1 cellular context compared by ENCODE assay signal in genomic region chr6:26033132-26033941, GRCh38.
TF ChIP-seq lines count a peak whose summit lies in the region.

No MANE protein-coding gene starts in this region.

TF ChIP-seq in K562, 482 proteins besides CTCF, POLR2A, EP300 and RAD21 (continued from another document and continues in another):
- TF ChIP-seq SFPQ (IDR thresholded peaks at IDR 0.05; ENCODE audit: low read depth, low read length) (no peak), THRAP3 (IDR thresholded peaks at IDR 0.05; ENCODE audit: borderline replicate concordance) (0 out of 2 replicates have a peak, but pooled peaks have one; percentile 18), MLX (CRISPR knock-in tag; conservative IDR thresholded peaks at IDR 0.05) (peak in 1 of 2 experiments; percentile 94; a peak in 2 of 4 replicates), CBX8 (IDR thresholded peaks at IDR 0.05; ENCODE audit: borderline replicate concordance, extremely low read depth, low read depth, low read length, poor library complexity, severe bottlenecking) (no peak), CBFB (CRISPR knock-in tag; IDR thresholded peaks at IDR 0.05) (0 out of 2 replicates have a peak, but pooled peaks have one; percentile 28), ARID2 (IDR thresholded peaks at IDR 0.05) (no peak), NCOA1 (IDR thresholded peaks at IDR 0.05; ENCODE audit: low read depth) (0 out of 2 replicates have a peak, but pooled peaks have one; percentile 34), YBX1 (IDR thresholded peaks at IDR 0.05) (no peak), FOXJ2 (tag; IDR thresholded peaks at IDR 0.05) (no peak), GTF2F1 (IDR thresholded peaks at IDR 0.05; ENCODE audit: low read depth, low read length) (peak; percentile 97), NUFIP1 (IDR thresholded peaks at IDR 0.05; ENCODE audit: partially characterized antibody) (no peak), GATAD2B (IDR thresholded peaks at IDR 0.05; ENCODE audit: borderline replicate concordance) (no peak), ZNF124 (CRISPR knock-in tag; IDR thresholded peaks at IDR 0.05) (no peak), SMC3 (conservative IDR thresholded peaks at IDR 0.05; ENCODE audit: insufficient read depth, low read depth, low read length) (no peak), SP1 (CRISPR knock-in tag; IDR thresholded peaks at IDR 0.05) (peak; percentile 84), NR2C1 (IDR thresholded peaks at IDR 0.05) (no peak), NR2C1 (tag; IDR thresholded peaks at IDR 0.05) (no peak), HNRNPH1 (optimal IDR thresholded peaks at IDR 0.05; ENCODE audit: low read depth, low read length) (no peak), MTA2 (IDR thresholded peaks at IDR 0.05; ENCODE audit: low read depth) (no peak), ZNF165 (CRISPR knock-in tag; IDR thresholded peaks at IDR 0.05; ENCODE audit: borderline replicate concordance) (peak; percentile 74; the same call in 1 of the 2 replicates), SMARCB1 (IDR thresholded peaks at IDR 0.05; ENCODE audit: insufficient read length, low read depth) (no peak), ZNF347 (CRISPR knock-in tag; IDR thresholded peaks at IDR 0.05; ENCODE audit: low read depth) (no peak), ZBTB8A (IDR thresholded peaks at IDR 0.05; ENCODE audit: partially characterized antibody) (no peak), POU5F1 (IDR thresholded peaks at IDR 0.05; ENCODE audit: borderline replicate concordance, low read depth, low read length, partially characterized antibody) (no peak), RBM14 (IDR thresholded peaks at IDR 0.05; ENCODE audit: borderline replicate concordance, insufficient read depth, low read depth, low read length) (peak; percentile 94; the same call in 1 of the 2 replicates), FOS (IDR thresholded peaks at IDR 0.05; ENCODE audit: extremely low read depth, insufficient read length) (peak; percentile 89), ZNF277 (CRISPR knock-in tag; IDR thresholded peaks at IDR 0.05; ENCODE audit: borderline replicate concordance) (no peak), SRSF7 (optimal IDR thresholded peaks at IDR 0.05; ENCODE audit: low read depth, low read length) (no peak), HNRNPL (IDR thresholded peaks at IDR 0.05; ENCODE audit: low read depth, low read length) (peak; percentile 80; the same call in 1 of the 2 replicates), SREBF2 (CRISPR knock-in tag; IDR thresholded peaks at IDR 0.05) (no peak), DNMT1 (IDR thresholded peaks at IDR 0.05) (no peak), ARID3A (IDR thresholded peaks at IDR 0.05; ENCODE audit: borderline replicate concordance, low read depth, low read length) (peak; percentile 74; the same call in 1 of the 2 replicates), SIX5 (IDR thresholded peaks at IDR 0.05; ENCODE audit: borderline replicate concordance in 1 of 2, insufficient read depth in 1 of 2, low read depth in 1 of 2, low read length in 2 of 2) (no peak), ZNF57 (CRISPR knock-in tag; IDR thresholded peaks at IDR 0.05) (0 out of 2 replicates have a peak, but pooled peaks have one; percentile 38), ARHGAP35 (IDR thresholded peaks at IDR 0.05; ENCODE audit: partially characterized antibody) (no peak), NFE2L1 (tag; IDR thresholded peaks at IDR 0.05; ENCODE audit: borderline replicate concordance, low read depth) (no peak), ZNF717 (CRISPR knock-in tag; IDR thresholded peaks at IDR 0.05) (no peak), ZNF561 (CRISPR knock-in tag; conservative IDR thresholded peaks at IDR 0.05) (0 out of 2 replicates have a peak, but pooled peaks have one; percentile 23)
- TF ChIP-seq, protein P1, sequence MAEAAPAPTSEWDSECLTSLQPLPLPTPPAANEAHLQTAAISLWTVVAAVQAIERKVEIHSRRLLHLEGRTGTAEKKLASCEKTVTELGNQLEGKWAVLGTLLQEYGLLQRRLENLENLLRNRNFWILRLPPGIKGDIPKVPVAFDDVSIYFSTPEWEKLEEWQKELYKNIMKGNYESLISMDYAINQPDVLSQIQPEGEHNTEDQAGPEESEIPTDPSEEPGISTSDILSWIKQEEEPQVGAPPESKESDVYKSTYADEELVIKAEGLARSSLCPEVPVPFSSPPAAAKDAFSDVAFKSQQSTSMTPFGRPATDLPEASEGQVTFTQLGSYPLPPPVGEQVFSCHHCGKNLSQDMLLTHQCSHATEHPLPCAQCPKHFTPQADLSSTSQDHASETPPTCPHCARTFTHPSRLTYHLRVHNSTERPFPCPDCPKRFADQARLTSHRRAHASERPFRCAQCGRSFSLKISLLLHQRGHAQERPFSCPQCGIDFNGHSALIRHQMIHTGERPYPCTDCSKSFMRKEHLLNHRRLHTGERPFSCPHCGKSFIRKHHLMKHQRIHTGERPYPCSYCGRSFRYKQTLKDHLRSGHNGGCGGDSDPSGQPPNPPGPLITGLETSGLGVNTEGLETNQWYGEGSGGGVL (CRISPR knock-in tag; IDR thresholded peaks at IDR 0.05) = no peak
- TF ChIP-seq, protein P2, sequence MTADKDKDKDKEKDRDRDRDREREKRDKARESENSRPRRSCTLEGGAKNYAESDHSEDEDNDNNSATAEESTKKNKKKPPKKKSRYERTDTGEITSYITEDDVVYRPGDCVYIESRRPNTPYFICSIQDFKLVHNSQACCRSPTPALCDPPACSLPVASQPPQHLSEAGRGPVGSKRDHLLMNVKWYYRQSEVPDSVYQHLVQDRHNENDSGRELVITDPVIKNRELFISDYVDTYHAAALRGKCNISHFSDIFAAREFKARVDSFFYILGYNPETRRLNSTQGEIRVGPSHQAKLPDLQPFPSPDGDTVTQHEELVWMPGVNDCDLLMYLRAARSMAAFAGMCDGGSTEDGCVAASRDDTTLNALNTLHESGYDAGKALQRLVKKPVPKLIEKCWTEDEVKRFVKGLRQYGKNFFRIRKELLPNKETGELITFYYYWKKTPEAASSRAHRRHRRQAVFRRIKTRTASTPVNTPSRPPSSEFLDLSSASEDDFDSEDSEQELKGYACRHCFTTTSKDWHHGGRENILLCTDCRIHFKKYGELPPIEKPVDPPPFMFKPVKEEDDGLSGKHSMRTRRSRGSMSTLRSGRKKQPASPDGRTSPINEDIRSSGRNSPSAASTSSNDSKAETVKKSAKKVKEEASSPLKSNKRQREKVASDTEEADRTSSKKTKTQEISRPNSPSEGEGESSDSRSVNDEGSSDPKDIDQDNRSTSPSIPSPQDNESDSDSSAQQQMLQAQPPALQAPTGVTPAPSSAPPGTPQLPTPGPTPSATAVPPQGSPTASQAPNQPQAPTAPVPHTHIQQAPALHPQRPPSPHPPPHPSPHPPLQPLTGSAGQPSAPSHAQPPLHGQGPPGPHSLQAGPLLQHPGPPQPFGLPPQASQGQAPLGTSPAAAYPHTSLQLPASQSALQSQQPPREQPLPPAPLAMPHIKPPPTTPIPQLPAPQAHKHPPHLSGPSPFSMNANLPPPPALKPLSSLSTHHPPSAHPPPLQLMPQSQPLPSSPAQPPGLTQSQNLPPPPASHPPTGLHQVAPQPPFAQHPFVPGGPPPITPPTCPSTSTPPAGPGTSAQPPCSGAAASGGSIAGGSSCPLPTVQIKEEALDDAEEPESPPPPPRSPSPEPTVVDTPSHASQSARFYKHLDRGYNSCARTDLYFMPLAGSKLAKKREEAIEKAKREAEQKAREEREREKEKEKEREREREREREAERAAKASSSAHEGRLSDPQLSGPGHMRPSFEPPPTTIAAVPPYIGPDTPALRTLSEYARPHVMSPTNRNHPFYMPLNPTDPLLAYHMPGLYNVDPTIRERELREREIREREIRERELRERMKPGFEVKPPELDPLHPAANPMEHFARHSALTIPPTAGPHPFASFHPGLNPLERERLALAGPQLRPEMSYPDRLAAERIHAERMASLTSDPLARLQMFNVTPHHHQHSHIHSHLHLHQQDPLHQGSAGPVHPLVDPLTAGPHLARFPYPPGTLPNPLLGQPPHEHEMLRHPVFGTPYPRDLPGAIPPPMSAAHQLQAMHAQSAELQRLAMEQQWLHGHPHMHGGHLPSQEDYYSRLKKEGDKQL (CRISPR knock-in tag; IDR thresholded peaks at IDR 0.05; ENCODE audit: borderline replicate concordance) = no peak
- TF ChIP-seq, protein P3, sequence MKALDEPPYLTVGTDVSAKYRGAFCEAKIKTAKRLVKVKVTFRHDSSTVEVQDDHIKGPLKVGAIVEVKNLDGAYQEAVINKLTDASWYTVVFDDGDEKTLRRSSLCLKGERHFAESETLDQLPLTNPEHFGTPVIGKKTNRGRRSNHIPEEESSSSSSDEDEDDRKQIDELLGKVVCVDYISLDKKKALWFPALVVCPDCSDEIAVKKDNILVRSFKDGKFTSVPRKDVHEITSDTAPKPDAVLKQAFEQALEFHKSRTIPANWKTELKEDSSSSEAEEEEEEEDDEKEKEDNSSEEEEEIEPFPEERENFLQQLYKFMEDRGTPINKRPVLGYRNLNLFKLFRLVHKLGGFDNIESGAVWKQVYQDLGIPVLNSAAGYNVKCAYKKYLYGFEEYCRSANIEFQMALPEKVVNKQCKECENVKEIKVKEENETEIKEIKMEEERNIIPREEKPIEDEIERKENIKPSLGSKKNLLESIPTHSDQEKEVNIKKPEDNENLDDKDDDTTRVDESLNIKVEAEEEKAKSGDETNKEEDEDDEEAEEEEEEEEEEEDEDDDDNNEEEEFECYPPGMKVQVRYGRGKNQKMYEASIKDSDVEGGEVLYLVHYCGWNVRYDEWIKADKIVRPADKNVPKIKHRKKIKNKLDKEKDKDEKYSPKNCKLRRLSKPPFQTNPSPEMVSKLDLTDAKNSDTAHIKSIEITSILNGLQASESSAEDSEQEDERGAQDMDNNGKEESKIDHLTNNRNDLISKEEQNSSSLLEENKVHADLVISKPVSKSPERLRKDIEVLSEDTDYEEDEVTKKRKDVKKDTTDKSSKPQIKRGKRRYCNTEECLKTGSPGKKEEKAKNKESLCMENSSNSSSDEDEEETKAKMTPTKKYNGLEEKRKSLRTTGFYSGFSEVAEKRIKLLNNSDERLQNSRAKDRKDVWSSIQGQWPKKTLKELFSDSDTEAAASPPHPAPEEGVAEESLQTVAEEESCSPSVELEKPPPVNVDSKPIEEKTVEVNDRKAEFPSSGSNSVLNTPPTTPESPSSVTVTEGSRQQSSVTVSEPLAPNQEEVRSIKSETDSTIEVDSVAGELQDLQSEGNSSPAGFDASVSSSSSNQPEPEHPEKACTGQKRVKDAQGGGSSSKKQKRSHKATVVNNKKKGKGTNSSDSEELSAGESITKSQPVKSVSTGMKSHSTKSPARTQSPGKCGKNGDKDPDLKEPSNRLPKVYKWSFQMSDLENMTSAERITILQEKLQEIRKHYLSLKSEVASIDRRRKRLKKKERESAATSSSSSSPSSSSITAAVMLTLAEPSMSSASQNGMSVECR (CRISPR knock-in tag; IDR thresholded peaks at IDR 0.05) = no peak
- TF ChIP-seq, protein P4, sequence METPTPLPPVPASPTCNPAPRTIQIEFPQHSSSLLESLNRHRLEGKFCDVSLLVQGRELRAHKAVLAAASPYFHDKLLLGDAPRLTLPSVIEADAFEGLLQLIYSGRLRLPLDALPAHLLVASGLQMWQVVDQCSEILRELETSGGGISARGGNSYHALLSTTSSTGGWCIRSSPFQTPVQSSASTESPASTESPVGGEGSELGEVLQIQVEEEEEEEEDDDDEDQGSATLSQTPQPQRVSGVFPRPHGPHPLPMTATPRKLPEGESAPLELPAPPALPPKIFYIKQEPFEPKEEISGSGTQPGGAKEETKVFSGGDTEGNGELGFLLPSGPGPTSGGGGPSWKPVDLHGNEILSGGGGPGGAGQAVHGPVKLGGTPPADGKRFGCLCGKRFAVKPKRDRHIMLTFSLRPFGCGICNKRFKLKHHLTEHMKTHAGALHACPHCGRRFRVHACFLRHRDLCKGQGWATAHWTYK (CRISPR knock-in tag; IDR thresholded peaks at IDR 0.05) = peak; percentile 58; the same call in 1 of the 2 replicates
- TF ChIP-seq, protein P5, sequence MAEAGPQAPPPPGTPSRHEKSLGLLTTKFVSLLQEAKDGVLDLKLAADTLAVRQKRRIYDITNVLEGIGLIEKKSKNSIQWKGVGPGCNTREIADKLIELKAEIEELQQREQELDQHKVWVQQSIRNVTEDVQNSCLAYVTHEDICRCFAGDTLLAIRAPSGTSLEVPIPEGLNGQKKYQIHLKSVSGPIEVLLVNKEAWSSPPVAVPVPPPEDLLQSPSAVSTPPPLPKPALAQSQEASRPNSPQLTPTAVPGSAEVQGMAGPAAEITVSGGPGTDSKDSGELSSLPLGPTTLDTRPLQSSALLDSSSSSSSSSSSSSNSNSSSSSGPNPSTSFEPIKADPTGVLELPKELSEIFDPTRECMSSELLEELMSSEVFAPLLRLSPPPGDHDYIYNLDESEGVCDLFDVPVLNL (CRISPR knock-in tag; IDR thresholded peaks at IDR 0.05; ENCODE audit: low read depth) = peak; percentile 47; the same call in 1 of the 2 replicates
